Comparison of ENCODE assay signal across 1 cellular context in the genomic region with DNA sequence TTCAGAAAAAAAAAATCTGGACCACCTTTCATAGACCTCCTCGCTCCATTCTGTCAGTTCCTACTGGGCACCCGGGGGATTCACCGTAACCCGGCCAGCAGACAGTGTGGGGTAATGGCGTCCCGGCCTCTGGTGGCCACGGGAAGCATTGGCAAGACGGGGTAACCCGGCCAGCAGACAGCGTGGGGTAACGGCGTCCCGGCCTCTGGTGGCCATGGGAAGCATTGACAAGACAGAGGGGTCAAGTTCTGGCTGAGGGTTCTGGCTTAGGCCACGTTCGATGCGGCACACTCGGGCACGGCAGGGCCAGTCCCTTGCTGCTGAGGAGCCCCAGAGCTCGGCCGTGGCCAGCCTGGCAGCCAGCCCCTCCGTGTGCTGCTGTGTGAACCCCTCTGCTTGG.
TF ChIP-seq lines count a peak whose summit lies in the region.

No MANE protein-coding gene starts in this region.

TF ChIP-seq in HepG2, 621 proteins besides CTCF, POLR2A, EP300 and RAD21 (continued from another document):
- TF ChIP-seq, protein P1, sequence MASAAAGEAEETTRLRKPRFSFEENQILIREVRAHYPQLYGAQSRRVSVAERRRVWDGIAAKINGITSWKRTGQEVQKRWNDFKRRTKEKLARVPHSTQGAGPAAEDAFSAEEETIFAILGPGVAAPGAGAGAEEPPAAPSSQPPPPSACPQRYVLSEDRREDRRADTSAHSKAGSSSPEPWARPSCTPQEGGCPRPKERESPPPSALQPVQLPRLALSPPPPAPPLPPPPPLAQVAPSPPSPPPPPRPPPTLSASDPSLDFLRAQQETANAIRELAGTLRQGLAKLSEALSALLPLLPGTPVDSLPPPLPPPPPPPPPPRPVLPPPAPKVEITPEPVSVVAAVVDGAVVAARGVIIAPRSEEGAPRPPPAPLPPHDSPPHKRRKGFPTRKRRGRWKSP (CRISPR knock-in tag; IDR thresholded peaks at IDR 0.05): no peak
- TF ChIP-seq HNRNPLL (IDR thresholded peaks at IDR 0.05; ENCODE audit: low read depth, low read length, poor library complexity, severe bottlenecking) (peak; percentile 47), YY1 (IDR thresholded peaks at IDR 0.05; ENCODE audit: insufficient read depth, insufficient replicate concordance, low read depth, low read length) (peak; percentile 63), HMGXB4 (CRISPR knock-in tag; IDR thresholded peaks at IDR 0.05; ENCODE audit: borderline replicate concordance in 1 of 2, low read depth in 1 of 2) (peak in 1 of 2 experiments; percentile 41; a peak in 1 of 4 replicates), TEAD3 (CRISPR knock-in tag; optimal IDR thresholded peaks at IDR 0.05; ENCODE audit: borderline replicate concordance) (no peak), SIN3A (IDR thresholded peaks at IDR 0.05; ENCODE audit: borderline replicate concordance, low read depth, low read length) (no peak)
- TF ChIP-seq, protein P2, sequence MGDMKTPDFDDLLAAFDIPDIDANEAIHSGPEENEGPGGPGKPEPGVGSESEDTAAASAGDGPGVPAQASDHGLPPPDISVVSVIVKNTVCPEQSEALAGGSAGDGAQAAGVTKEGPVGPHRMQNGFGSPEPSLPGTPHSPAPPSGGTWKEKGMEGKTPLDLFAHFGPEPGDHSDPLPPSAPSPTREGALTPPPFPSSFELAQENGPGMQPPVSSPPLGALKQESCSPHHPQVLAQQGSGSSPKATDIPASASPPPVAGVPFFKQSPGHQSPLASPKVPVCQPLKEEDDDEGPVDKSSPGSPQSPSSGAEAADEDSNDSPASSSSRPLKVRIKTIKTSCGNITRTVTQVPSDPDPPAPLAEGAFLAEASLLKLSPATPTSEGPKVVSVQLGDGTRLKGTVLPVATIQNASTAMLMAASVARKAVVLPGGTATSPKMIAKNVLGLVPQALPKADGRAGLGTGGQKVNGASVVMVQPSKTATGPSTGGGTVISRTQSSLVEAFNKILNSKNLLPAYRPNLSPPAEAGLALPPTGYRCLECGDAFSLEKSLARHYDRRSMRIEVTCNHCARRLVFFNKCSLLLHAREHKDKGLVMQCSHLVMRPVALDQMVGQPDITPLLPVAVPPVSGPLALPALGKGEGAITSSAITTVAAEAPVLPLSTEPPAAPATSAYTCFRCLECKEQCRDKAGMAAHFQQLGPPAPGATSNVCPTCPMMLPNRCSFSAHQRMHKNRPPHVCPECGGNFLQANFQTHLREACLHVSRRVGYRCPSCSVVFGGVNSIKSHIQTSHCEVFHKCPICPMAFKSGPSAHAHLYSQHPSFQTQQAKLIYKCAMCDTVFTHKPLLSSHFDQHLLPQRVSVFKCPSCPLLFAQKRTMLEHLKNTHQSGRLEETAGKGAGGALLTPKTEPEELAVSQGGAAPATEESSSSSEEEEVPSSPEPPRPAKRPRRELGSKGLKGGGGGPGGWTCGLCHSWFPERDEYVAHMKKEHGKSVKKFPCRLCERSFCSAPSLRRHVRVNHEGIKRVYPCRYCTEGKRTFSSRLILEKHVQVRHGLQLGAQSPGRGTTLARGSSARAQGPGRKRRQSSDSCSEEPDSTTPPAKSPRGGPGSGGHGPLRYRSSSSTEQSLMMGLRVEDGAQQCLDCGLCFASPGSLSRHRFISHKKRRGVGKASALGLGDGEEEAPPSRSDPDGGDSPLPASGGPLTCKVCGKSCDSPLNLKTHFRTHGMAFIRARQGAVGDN (CRISPR knock-in tag; IDR thresholded peaks at IDR 0.05): peak; percentile 45
- TF ChIP-seq, protein P3, sequence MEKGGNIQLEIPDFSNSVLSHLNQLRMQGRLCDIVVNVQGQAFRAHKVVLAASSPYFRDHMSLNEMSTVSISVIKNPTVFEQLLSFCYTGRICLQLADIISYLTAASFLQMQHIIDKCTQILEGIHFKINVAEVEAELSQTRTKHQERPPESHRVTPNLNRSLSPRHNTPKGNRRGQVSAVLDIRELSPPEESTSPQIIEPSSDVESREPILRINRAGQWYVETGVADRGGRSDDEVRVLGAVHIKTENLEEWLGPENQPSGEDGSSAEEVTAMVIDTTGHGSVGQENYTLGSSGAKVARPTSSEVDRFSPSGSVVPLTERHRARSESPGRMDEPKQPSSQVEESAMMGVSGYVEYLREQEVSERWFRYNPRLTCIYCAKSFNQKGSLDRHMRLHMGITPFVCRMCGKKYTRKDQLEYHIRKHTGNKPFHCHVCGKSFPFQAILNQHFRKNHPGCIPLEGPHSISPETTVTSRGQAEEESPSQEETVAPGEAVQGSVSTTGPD (CRISPR knock-in tag; IDR thresholded peaks at IDR 0.05): no peak
